Comparison of ENCODE assay signal across 1 cellular context in genomic region chr7:23594879-23595604, GRCh38.
TF ChIP-seq lines count a peak whose summit lies in the region.

No MANE protein-coding gene starts in this region.

TF ChIP-seq in GM12878, 131 proteins besides CTCF, POLR2A, EP300 and RAD21 (continued from another document):
- TF ChIP-seq, protein P1, sequence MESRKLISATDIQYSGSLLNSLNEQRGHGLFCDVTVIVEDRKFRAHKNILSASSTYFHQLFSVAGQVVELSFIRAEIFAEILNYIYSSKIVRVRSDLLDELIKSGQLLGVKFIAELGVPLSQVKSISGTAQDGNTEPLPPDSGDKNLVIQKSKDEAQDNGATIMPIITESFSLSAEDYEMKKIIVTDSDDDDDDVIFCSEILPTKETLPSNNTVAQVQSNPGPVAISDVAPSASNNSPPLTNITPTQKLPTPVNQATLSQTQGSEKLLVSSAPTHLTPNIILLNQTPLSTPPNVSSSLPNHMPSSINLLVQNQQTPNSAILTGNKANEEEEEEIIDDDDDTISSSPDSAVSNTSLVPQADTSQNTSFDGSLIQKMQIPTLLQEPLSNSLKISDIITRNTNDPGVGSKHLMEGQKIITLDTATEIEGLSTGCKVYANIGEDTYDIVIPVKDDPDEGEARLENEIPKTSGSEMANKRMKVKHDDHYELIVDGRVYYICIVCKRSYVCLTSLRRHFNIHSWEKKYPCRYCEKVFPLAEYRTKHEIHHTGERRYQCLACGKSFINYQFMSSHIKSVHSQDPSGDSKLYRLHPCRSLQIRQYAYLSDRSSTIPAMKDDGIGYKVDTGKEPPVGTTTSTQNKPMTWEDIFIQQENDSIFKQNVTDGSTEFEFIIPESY (IDR thresholded peaks at IDR 0.05): peak; percentile 94
- TF ChIP-seq NRF1 (conservative IDR thresholded peaks at IDR 0.05; ENCODE audit: low read depth, low read length): no peak
